ENCODE assay signal across 9 cellular contexts in the genomic region with DNA sequence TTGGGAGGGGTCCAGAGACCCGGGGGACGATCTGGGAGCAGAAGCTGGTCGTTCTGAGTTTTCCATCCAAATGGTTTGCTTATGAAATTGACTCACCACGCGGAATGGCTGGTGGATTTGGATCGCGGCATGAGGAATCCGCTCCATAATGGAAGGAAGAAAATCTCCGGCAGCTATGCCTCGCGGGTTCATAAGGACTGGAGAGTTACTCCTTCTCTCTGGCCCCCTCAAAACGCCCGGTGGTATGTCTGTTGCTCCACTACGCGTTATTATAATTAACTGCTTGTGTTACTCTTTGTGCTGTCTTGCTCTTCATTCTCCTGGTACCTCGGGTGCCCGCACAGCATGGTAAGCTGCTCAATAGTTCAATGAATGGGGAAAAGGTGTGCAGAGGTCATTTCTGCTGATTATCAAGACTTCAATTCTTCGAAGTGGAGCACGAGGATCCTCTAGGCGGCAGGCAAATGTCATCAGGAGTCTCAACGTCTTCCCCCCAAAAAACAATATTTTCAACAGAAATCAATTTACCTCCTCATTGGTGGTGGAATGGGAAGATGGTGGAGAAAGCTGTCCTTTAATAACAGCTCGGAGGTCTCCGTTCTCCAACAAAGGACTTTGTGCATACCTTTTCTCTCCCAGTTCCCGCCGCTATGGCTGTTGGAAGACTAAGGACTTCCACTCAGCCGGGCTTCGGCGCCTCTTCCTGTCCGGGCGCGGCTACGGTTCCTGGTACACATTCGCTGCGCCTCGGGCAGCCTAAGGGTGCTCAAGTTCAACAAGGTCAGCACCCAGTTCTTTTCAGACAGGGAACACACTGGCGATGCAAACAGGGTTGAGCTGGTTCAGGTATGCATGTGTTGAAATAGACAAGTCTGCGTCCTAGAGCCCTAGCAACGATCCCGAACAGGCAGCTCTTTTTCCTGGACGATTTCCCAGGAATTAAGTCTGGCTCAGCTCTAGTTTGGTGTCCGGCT. TPM values are rescaled to one million over a fixed set of nuclear protein-coding genes. Genes with fewer than 3 reads are reported as not detected.
DNase-seq lines count a peak whose midpoint lies in the region; ATAC-seq and TF ChIP-seq lines count a peak whose summit lies in the region.
"Had no signal": no experiment of that assay in that cellular context is flagged by ENCODE, and none has a peak within 500 bp of the region (broad histone marks: within the 10 kb centered on the region; RNA-seq: fewer than 3 reads in every experiment).

No MANE protein-coding gene starts in this region.

- DNase-seq in stimulated activated CD4-positive, alpha-beta T cell treated with anti-CD3 and anti-CD28 coated beads, Interleukin-15, amount 100 ng/mL, for 24 hours: peak; percentile 24
- DNase-seq in stimulated activated CD4-positive, alpha-beta T cell treated with anti-CD3 and anti-CD28 coated beads, Interleukin-4, amount 100 ng/mL, for 4 hours: no peak
- DNase-seq in type B pancreatic cell (ENCODE audit: extremely low spot score, unreplicated experiment): no peak
- DNase-seq in GM20000 (ENCODE audit: low spot score): no peak
- DNase-seq: left cardiac atrium had no signal

- H3K4me1 ChIP-seq in iPS-18a (ENCODE audit: control insufficient read depth, low read depth, low read length): peaks cover 3% of the 10 kb centered on the region

- peaks cover 55% of the 10 kb centered on the region for H3K27me3 Mint-ChIP-seq in activated T-helper 17 cell treated with anti-CD3 and anti-CD28 coated beads, Interleukin-2, amount 50 U/mL, for 72 hours
- H3K27me3 Mint-ChIP-seq in type B pancreatic cell: peaks cover 68% of the 10 kb centered on the region

- no peak overlapping the region for H3K27ac Mint-ChIP-seq in activated T-helper 17 cell treated with anti-CD3 and anti-CD28 coated beads, Interleukin-2, amount 50 U/mL, for 72 hours
- H3K27ac Mint-ChIP-seq in type B pancreatic cell: peak overlapping the region; percentile 58

- H3K36me3 ChIP-seq in iPS-18a (ENCODE audit: control insufficient read depth, low read depth, low read length): no peaks in the 10 kb centered on the region

- H3K4me3 Mint-ChIP-seq in activated T-helper 17 cell treated with anti-CD3 and anti-CD28 coated beads, Interleukin-2, amount 50 U/mL, for 72 hours: peak overlapping the region; percentile 16
- peak overlapping the region; percentile 90 for H3K4me3 Mint-ChIP-seq in type B pancreatic cell

- no peak overlapping the region for H3K27ac ChIP-seq in iPS-18a (ENCODE audit: low read length)

- H3K4me1 Mint-ChIP-seq in activated T-helper 17 cell treated with anti-CD3 and anti-CD28 coated beads, Interleukin-2, amount 50 U/mL, for 72 hours: peaks cover 1% of the 10 kb centered on the region
- H3K4me1 Mint-ChIP-seq in type B pancreatic cell (ENCODE audit: unreplicated experiment): peaks cover 12% of the 10 kb centered on the region

- ATAC-seq in activated T-helper 17 cell treated with anti-CD3 and anti-CD28 coated beads, Interleukin-2, amount 50 U/mL, for 72 hours (replicated peaks): no peak
- no peak for ATAC-seq in HG03045 (IDR thresholded peaks at IDR 0.05; ENCODE audit: unreplicated experiment)
- no peak for ATAC-seq in GM19397 (IDR thresholded peaks at IDR 0.05; ENCODE audit: unreplicated experiment)

- peak overlapping the region; percentile 75 for H3K4me3 ChIP-seq in iPS-18a (ENCODE audit: low read length)

- peaks cover 18% of the 10 kb centered on the region for H3K27me3 ChIP-seq in iPS-18a (ENCODE audit: control insufficient read depth, insufficient read depth, low read length)

- H3K9me3 Mint-ChIP-seq in activated T-helper 17 cell treated with anti-CD3 and anti-CD28 coated beads, Interleukin-2, amount 50 U/mL, for 72 hours: peaks cover 4% of the 10 kb centered on the region
- no peaks in the 10 kb centered on the region for H3K9me3 Mint-ChIP-seq in type B pancreatic cell

- no peaks in the 10 kb centered on the region for H3K9me3 ChIP-seq in iPS-18a (ENCODE audit: control insufficient read depth, low read depth, low read length)

- peak overlapping the region; percentile 28 for H3K9ac ChIP-seq in iPS-18a (ENCODE audit: low read length)

- TF ChIP-seq CTCF in type B pancreatic cell (conservative IDR thresholded peaks at IDR 0.05) (no peak), GM20000 (IDR thresholded peaks at IDR 0.05; ENCODE audit: extremely low read depth, missing control alignments) (no peak)

- H3K36me3 Mint-ChIP-seq in activated T-helper 17 cell treated with anti-CD3 and anti-CD28 coated beads, Interleukin-2, amount 50 U/mL, for 72 hours (ENCODE audit: low read depth): peaks cover 15% of the 10 kb centered on the region
- H3K36me3 Mint-ChIP-seq in type B pancreatic cell: peaks cover under 1% of the 10 kb centered on the region

RNA-seq across cellular contexts. Expression of a gene that starts 9.2 kb away (rescaled TPM):
- 1 to 10 TPM; 1.8 to 2.6 TPM for total RNA-seq in activated T-helper 17 cell treated with anti-CD3 and anti-CD28 coated beads, Interleukin-2, amount 50 U/mL, for 72 hours
- total RNA-seq in type B pancreatic cell (ENCODE audit: low replicate concordance): 10.5 and 28.9 TPM in 2 replicates
